Comparison of ENCODE assay signal across 1 cellular context in genomic region chr4:25159837-25160713, GRCh38.
TF ChIP-seq lines count a peak whose summit lies in the region.

TSS of gene SEPSECS (minus strand) at chr4:25160449. CDS start at chr4:25160369, 80 bp downstream.

TF ChIP-seq in HCT116, 20 proteins besides CTCF, POLR2A, EP300 and RAD21 (continued from another document):
- TF ChIP-seq ZBTB33 (IDR thresholded peaks at IDR 0.05; ENCODE audit: extremely low read depth, insufficient replicate concordance, low read length) = peak; percentile 84
- TF ChIP-seq YY1 (IDR thresholded peaks at IDR 0.05; ENCODE audit: extremely low read depth, insufficient replicate concordance, low read depth, low read length) = peak; percentile 47
- peak; percentile 39 for TF ChIP-seq ELF1 (IDR thresholded peaks at IDR 0.05; ENCODE audit: borderline replicate concordance, low read depth)
- peak; percentile 93 for TF ChIP-seq MAX (IDR thresholded peaks at IDR 0.05)
- no peak for TF ChIP-seq TCF7L2 (IDR thresholded peaks at IDR 0.05; ENCODE audit: borderline replicate concordance, extremely low read depth, insufficient read depth, insufficient read length)
